In the genomic region with DNA sequence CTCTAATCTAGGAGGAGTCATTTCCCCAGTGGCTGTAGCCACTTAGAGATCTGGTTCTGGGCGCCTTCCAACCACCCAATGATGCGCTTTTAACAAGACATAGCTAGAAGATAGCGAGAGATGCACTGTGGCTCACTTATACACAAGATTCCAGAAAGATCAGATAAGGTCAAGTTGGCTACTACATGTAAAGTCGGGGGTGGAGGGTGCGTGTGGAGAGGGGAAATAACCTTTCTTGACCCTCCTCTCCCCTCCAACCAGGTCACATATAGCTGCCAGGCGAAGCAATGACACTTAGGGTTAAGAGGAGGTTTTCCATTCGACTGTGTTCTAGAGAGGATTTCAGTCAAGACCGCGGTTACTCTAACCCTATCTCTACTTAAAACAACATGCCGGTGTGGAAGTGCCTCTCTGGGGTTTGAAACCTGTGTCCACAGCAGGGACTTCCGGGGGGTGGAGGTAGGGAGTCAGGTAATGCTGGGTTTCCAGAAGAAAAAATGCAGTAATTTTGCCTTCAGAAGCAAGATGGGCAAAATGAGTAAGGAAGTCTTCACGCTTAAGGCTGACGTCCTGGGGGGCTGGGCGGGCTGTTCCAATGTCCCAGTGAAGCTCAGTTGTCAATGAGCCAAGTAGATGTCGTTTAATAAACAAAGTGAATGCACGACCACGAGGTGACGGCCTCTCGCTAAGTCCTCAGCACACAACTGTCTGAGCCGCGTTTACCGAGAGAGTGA, we compare ENCODE assay signal across 14 cellular contexts. TPM values are rescaled to one million over a fixed set of nuclear protein-coding genes. Genes with fewer than 3 reads are reported as not detected.
DNase-seq lines count a peak whose midpoint lies in the region; ATAC-seq, FAIRE-seq and TF ChIP-seq lines count a peak whose summit lies in the region.
"Had no signal": no experiment of that assay in that cellular context is flagged by ENCODE, and none has a peak within 500 bp of the region (broad histone marks: within the 10 kb centered on the region; RNA-seq: fewer than 3 reads in every experiment).

No MANE protein-coding gene starts in this region.

- H3K4me1 Mint-ChIP-seq in CD8-positive, alpha-beta memory T cell: peaks cover 19 to 32% (median 19%) of the 10 kb centered on the region in 3 donors
- no peaks in the 10 kb centered on the region for H3K4me1 Mint-ChIP-seq in astrocyte (ENCODE audit: low read depth, unreplicated experiment)
- H3K4me1 Mint-ChIP-seq: activated T-helper 17 cell treated with anti-CD3 and anti-CD28 coated beads, Interleukin-2, amount 50 U/mL, for 72 hours had no signal

- no peak overlapping the region for H4K8ac ChIP-seq in mesenchymal stem cell (ENCODE audit: low read length)

- no peak overlapping the region for H2BK15ac ChIP-seq in mesenchymal stem cell (ENCODE audit: low read depth, poor library complexity, severe bottlenecking)

- no peaks in the 10 kb centered on the region for H3K4me1 ChIP-seq in CD8-positive, alpha-beta memory T cell (ENCODE audit: insufficient read depth, low read length)
- peaks cover 3% of the 10 kb centered on the region for H3K4me1 ChIP-seq in astrocyte (ENCODE audit: insufficient read depth, low read length)
- H3K4me1 ChIP-seq in mesenchymal stem cell (ENCODE audit: control insufficient read depth, insufficient read depth, low read depth, low read length): peaks cover 21% of the 10 kb centered on the region

- H3K36me3 Mint-ChIP-seq in CD8-positive, alpha-beta memory T cell: peaks cover 0 to 12% (median 1%) of the 10 kb centered on the region in 3 donors
- peaks cover 2% of the 10 kb centered on the region for H3K36me3 Mint-ChIP-seq in astrocyte (ENCODE audit: low read depth, unreplicated experiment)

- H4K91ac ChIP-seq in mesenchymal stem cell (ENCODE audit: low read length): no peak overlapping the region

- H3K27ac ChIP-seq in CD8-positive, alpha-beta memory T cell (ENCODE audit: low read depth, low read length): no peak overlapping the region
- no peak overlapping the region for H3K27ac ChIP-seq in astrocyte (ENCODE audit: low read depth, low read length)
- no peak overlapping the region for H3K27ac ChIP-seq in mesenchymal stem cell (ENCODE audit: low read length, poor library complexity, severe bottlenecking)
- H3K27ac ChIP-seq: stomach, WERI-Rb-1 had no signal

- FAIRE-seq in astrocyte (lab: Jason Lieb, UNC) (no peak), urothelium cell line (lab: Jason Lieb, UNC) (no peak)

- H3K4me3 Mint-ChIP-seq in CD8-positive, alpha-beta memory T cell: peak overlapping the region in 5 of 7 donors; percentile 26 to 81 (median 47)
- H3K4me3 Mint-ChIP-seq in astrocyte (ENCODE audit: unreplicated experiment): no peak overlapping the region
- H3K4me3 Mint-ChIP-seq: activated T-helper 17 cell treated with anti-CD3 and anti-CD28 coated beads, Interleukin-2, amount 50 U/mL, for 72 hours had no signal

- ATAC-seq in GM19467 (IDR thresholded peaks at IDR 0.05; ENCODE audit: unreplicated experiment): no peak
- no peak for ATAC-seq in HG03159 (IDR thresholded peaks at IDR 0.05; ENCODE audit: unreplicated experiment)
- ATAC-seq: activated T-helper 17 cell treated with anti-CD3 and anti-CD28 coated beads, Interleukin-2, amount 50 U/mL, for 72 hours had no signal

- H3K27ac Mint-ChIP-seq in CD8-positive, alpha-beta memory T cell: peak overlapping the region in 2 of 8 donors; percentile 6 to 84
- peak overlapping the region; percentile 45 for H3K27ac Mint-ChIP-seq in astrocyte (ENCODE audit: unreplicated experiment)
- H3K27ac Mint-ChIP-seq: activated T-helper 17 cell treated with anti-CD3 and anti-CD28 coated beads, Interleukin-2, amount 50 U/mL, for 72 hours had no signal

- H3K4me3 ChIP-seq in CD8-positive, alpha-beta memory T cell (ENCODE audit: low read length): no peak overlapping the region
- H3K4me3 ChIP-seq in H7 (ENCODE audit: insufficient read depth, low read depth, low read length) (no peak overlapping the region), astrocyte (ENCODE audit: insufficient read depth, low read depth, low read length) (no peak overlapping the region), mesenchymal stem cell (ENCODE audit: insufficient read depth in 1 of 2, low read depth in 1 of 2, low read length in 2 of 2) (no peak overlapping the region)
- H3K4me3 ChIP-seq: stomach had no signal

- H3K4ac ChIP-seq in mesenchymal stem cell (ENCODE audit: low read depth in 1 of 2, low read length in 2 of 2): no peak overlapping the region

- CTCF ChIA-PET in CD8-positive, alpha-beta memory T cell (lab: Charles Lee): no interaction called here

- no peak overlapping the region for H3K23ac ChIP-seq in mesenchymal stem cell (ENCODE audit: low read length in 2 of 2)

- H3K9ac ChIP-seq in astrocyte (ENCODE audit: low read length): no peak overlapping the region
- peak overlapping the region; percentile 91 for H3K9ac ChIP-seq in mesenchymal stem cell (ENCODE audit: low read length)

- H3K27me3 Mint-ChIP-seq in CD8-positive, alpha-beta memory T cell: peaks cover 89% of the 10 kb centered on the region in 2 donors
- peaks cover 84% of the 10 kb centered on the region for H3K27me3 Mint-ChIP-seq in astrocyte (ENCODE audit: low read depth, unreplicated experiment)

- H3K9me3 ChIP-seq in CD8-positive, alpha-beta memory T cell (ENCODE audit: low read length): no peaks in the 10 kb centered on the region
- H3K9me3 ChIP-seq in astrocyte (ENCODE audit: insufficient read depth, low read depth, low read length) (peaks cover 13% of the 10 kb centered on the region), mesenchymal stem cell (ENCODE audit: control insufficient read depth, low read length) (no peaks in the 10 kb centered on the region)

- H4K20me1 ChIP-seq in astrocyte (ENCODE audit: insufficient read depth, low read length): peaks cover 14% of the 10 kb centered on the region

- H3K18ac ChIP-seq in mesenchymal stem cell (ENCODE audit: low read depth in 1 of 2, low read length in 2 of 2): no peak overlapping the region

- H2AFZ ChIP-seq in astrocyte (ENCODE audit: low read depth, low read length): no peak overlapping the region
- H2AFZ ChIP-seq in mesenchymal stem cell (ENCODE audit: low read depth, low read length): no peak overlapping the region

- peaks cover 25 to 50% (median 38%) of the 10 kb centered on the region in 5 donors for H3K9me3 Mint-ChIP-seq in CD8-positive, alpha-beta memory T cell
- H3K9me3 Mint-ChIP-seq in astrocyte (ENCODE audit: unreplicated experiment): peaks cover 20% of the 10 kb centered on the region

- no peak overlapping the region for H2BK120ac ChIP-seq in mesenchymal stem cell (ENCODE audit: low read depth, low read length)

- H2BK12ac ChIP-seq in mesenchymal stem cell (ENCODE audit: low read length in 2 of 2): no peak overlapping the region

- no peaks in the 10 kb centered on the region for H3K79me2 ChIP-seq in astrocyte (ENCODE audit: insufficient read depth, low read length)

- no peak overlapping the region for H3K14ac ChIP-seq in mesenchymal stem cell (ENCODE audit: low read length in 2 of 2)

- H3K27me3 ChIP-seq in CD8-positive, alpha-beta memory T cell (ENCODE audit: insufficient read depth, low read length, poor library complexity, severe bottlenecking): peaks cover 82% of the 10 kb centered on the region
- H3K27me3 ChIP-seq in H7 (ENCODE audit: control insufficient read depth, insufficient read depth, low read length): peaks cover 97% of the 10 kb centered on the region
- peaks cover 100% of the 10 kb centered on the region for H3K27me3 ChIP-seq in astrocyte (ENCODE audit: insufficient read depth, low read length)
- H3K27me3 ChIP-seq in mesenchymal stem cell (ENCODE audit: control insufficient read depth in 1 of 2, insufficient read depth in 1 of 2, low read length in 2 of 2): peaks cover 47 to 93% of the 10 kb centered on the region in 2 experiments

- WGBS in mesenchymal stem cell: 3% methylated on average over 16 of the region's 22 CpGs

- no peak overlapping the region for H2BK5ac ChIP-seq in mesenchymal stem cell (ENCODE audit: low read depth, low read length, poor library complexity, severe bottlenecking)

- H3K4me2 ChIP-seq in astrocyte (ENCODE audit: low read length) (no peak overlapping the region), mesenchymal stem cell (ENCODE audit: low read length, poor library complexity, severe bottlenecking) (no peak overlapping the region)

- TF ChIP-seq CTCF in astrocyte (IDR thresholded peaks at IDR 0.05; ENCODE audit: insufficient read depth, low read depth, low read length): no peak

- H3K36me3 ChIP-seq in CD8-positive, alpha-beta memory T cell (ENCODE audit: insufficient read depth, low read length): no peaks in the 10 kb centered on the region
- H3K36me3 ChIP-seq in H7 (replicated peaks; ENCODE audit: control insufficient read depth, insufficient read depth, low read length) (no peaks in the 10 kb centered on the region), astrocyte (ENCODE audit: insufficient read depth, low read length) (no peaks in the 10 kb centered on the region), mesenchymal stem cell (ENCODE audit: control insufficient read depth in 1 of 2, insufficient read depth in 2 of 2, low read depth in 1 of 2, low read length in 2 of 2) (peaks cover 0 to 2% of the 10 kb centered on the region in 2 experiments)
- H3K36me3 ChIP-seq: stomach, WERI-Rb-1 had no signal

- POLR2A ChIA-PET in CD8-positive, alpha-beta memory T cell (lab: Charles Lee): no interaction called here

- H2AK5ac ChIP-seq in mesenchymal stem cell (ENCODE audit: low read length, severe bottlenecking): no peak overlapping the region

- DNase-seq in CD8-positive, alpha-beta memory T cell: no peak
- DNase-seq in H7 (peak; percentile 62), astrocyte (ENCODE audit: low read depth) (no peak), mesenchymal stem cell (no peak), NK-92 (lab: John Stamatoyannopoulos, UW; ENCODE audit: unreplicated experiment) (no peak), urothelium cell line (ENCODE audit: low spot score) (no peak)
- DNase-seq: NCI-H1048, SIG-M5, stomach, WERI-Rb-1 had no signal

- H3K79me1 ChIP-seq in mesenchymal stem cell (replicated peaks; ENCODE audit: low read length, poor library complexity, severe bottlenecking): no peaks in the 10 kb centered on the region

RNA-seq across cellular contexts. Expression of gene SIM1, which starts 1.9 kb away (rescaled TPM):
- not detected for total RNA-seq in CD8-positive, alpha-beta memory T cell
- not detected for polyA plus RNA-seq in CD8-positive, alpha-beta memory T cell
- 0.03 TPM in 1 of 2 replicates, not detected in the other for total RNA-seq in H7 (2014; rRNA removed; shearing (Covaris generic))
- not detected in 2 replicates for total RNA-seq in astrocyte
- polyA plus RNA-seq in mesenchymal stem cell (2013, experiment 1 of 2): not detected
- polyA plus RNA-seq in mesenchymal stem cell (2013, experiment 2 of 2): not detected
- total RNA-seq: activated T-helper 17 cell treated with anti-CD3 and anti-CD28 coated beads, Interleukin-2, amount 50 U/mL, for 72 hours; mononuclear cell had no signal
- polyA plus RNA-seq: stomach had no signal
